ENCODE assay signal across 10 cellular contexts in the genomic region with DNA sequence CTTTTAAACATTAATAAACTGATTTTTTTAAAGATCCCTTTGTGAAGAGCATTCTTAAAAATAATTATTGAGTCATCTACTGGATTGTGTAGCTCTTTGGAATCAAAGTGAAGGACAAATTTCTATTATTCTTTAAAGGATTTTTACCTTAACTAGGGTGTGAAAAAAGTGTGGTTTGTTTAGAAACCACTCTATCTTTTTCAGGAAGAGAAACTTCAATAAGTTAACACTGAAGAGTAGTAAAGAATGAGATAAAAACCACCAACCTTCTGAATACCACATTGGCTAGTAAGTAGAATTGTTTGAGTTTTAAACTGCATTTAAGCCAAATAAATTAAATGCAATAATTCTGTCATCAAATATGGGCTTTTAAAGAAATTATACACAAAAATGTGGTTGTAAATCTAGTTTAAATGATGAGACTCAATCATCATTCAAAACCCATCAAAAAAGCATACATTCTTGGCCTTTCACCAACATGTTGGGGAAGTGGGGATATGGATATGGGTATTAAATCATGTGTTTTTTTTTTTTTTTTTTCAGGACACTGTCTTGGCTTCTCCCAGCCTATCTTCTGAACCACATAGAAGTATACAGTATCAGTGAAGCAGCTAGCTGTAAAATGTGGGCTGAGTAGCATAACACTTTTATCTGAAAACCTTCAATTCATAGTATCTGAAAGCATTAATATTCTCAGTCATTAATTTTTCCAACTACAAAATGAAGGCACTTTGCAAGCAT. TPM values are rescaled to one million over a fixed set of nuclear protein-coding genes. Genes with fewer than 3 reads are reported as not detected.
DNase-seq lines count a peak whose midpoint lies in the region; ATAC-seq and TF ChIP-seq lines count a peak whose summit lies in the region.
"Had no signal": no experiment of that assay in that cellular context is flagged by ENCODE, and none has a peak within 500 bp of the region (broad histone marks: within the 10 kb centered on the region; RNA-seq: fewer than 3 reads in every experiment).

No MANE protein-coding gene starts in this region.

- peaks cover 9 to 25% (median 19%) of the 10 kb centered on the region in 3 donors for H3K27me3 Mint-ChIP-seq in immature natural killer cell (ENCODE audit: low read depth in 3 of 3)

- peak overlapping the region; percentile 64 to 100 (median 91) for H3K27ac Mint-ChIP-seq in immature natural killer cell
- H3K27ac Mint-ChIP-seq: H9 had no signal

- DNase-seq in immature natural killer cell (no peak), hippocampal formation (lab: John Stamatoyannopoulos, UW) (no peak), DMS53 (lab: John Stamatoyannopoulos, UW) (no peak), WERI-Rb-1 (no peak)
- DNase-seq in activated CD4-positive, CD25-positive, alpha-beta regulatory T cell treated with anti-CD3 and anti-CD28 coated beads, Interleukin-2, amount 50 U/mL, for 72 hours = no peak
- DNase-seq: H9, ovary had no signal

- ATAC-seq in GM18498 (IDR thresholded peaks at IDR 0.05; ENCODE audit: unreplicated experiment) (peak; percentile 42), GM19455 (IDR thresholded peaks at IDR 0.05; ENCODE audit: unreplicated experiment) (peak; percentile 33), HG03575 (IDR thresholded peaks at IDR 0.05; ENCODE audit: extremely low read depth, insufficient number of reproducible peaks, low FRiP score, unreplicated experiment) (peak; percentile 34)

- no peaks in the 10 kb centered on the region for H3K9me3 ChIP-seq in WERI-Rb-1 (ENCODE audit: severe bottlenecking)
- H3K9me3 ChIP-seq: ovary had no signal

- H3K36me3 ChIP-seq in WERI-Rb-1 = no peaks in the 10 kb centered on the region
- H3K36me3 ChIP-seq: ovary had no signal

- H3K27ac ChIP-seq in WERI-Rb-1 = no peak overlapping the region
- H3K27ac ChIP-seq: ovary had no signal

- no peak for TF ChIP-seq CTCF in WERI-Rb-1 (IDR thresholded peaks at IDR 0.05; ENCODE audit: low read depth, low read length)

- peak overlapping the region; percentile 96 to 100 (median 98) for H3K4me3 Mint-ChIP-seq in immature natural killer cell
- H3K4me3 Mint-ChIP-seq: H9 had no signal

- H3K27me3 ChIP-seq in WERI-Rb-1 (ENCODE audit: insufficient read depth, low read depth, severe bottlenecking) = peaks cover 50% of the 10 kb centered on the region
- H3K27me3 ChIP-seq: ovary had no signal

- H3K36me3 Mint-ChIP-seq in immature natural killer cell = peaks cover 41 to 47% (median 47%) of the 10 kb centered on the region in 3 donors

- H3K4me1 Mint-ChIP-seq in immature natural killer cell = peaks cover 75 to 83% of the 10 kb centered on the region in 2 donors

- no peaks in the 10 kb centered on the region for H3K9me3 Mint-ChIP-seq in immature natural killer cell
- H3K9me3 Mint-ChIP-seq: H9 had no signal

- H3K4me3 ChIP-seq in WERI-Rb-1 (ENCODE audit: low read depth, low read length) = no peak overlapping the region
- H3K4me3 ChIP-seq: ovary had no signal

RNA-seq across cellular contexts. Expression of gene S1PR1, which starts 4.8 kb away (rescaled TPM):
- 100 to 1,000 TPM in 2 of 3 donors, 10 to 100 TPM in 1; 99.8 to 142 (median 126) TPM for polyA plus RNA-seq in immature natural killer cell
